ENCODE assay signal across 22 cellular contexts in genomic region chr7:32143271-32143670, GRCh38.
DNase-seq lines count a peak whose midpoint lies in the region; TF ChIP-seq lines count a peak whose summit lies in the region.
"Had no signal": no experiment of that assay in that cellular context is flagged by ENCODE, and none has a peak within 500 bp of the region (broad histone marks: within the 10 kb centered on the region; RNA-seq: fewer than 3 reads in every experiment).

No MANE protein-coding gene starts in this region.

- H3K27ac ChIP-seq in SJSA1: peak overlapping the region; percentile 15; the same call in 1 of the 2 replicates
- H3K27ac ChIP-seq in endodermal cell (ENCODE audit: low read depth, low read length): no peak overlapping the region
- H3K27ac ChIP-seq: KMS-11 had no signal

- H3K4me1 Mint-ChIP-seq in endodermal cell: no peaks in the 10 kb centered on the region
- H3K4me1 Mint-ChIP-seq: CD4-positive, alpha-beta memory T cell had no signal

- H3K36me3 Mint-ChIP-seq in endodermal cell (ENCODE audit: low read depth): no peaks in the 10 kb centered on the region
- H3K36me3 Mint-ChIP-seq: CD4-positive, alpha-beta memory T cell had no signal

- no peak overlapping the region for H3K27ac Mint-ChIP-seq in endodermal cell
- H3K27ac Mint-ChIP-seq: CD4-positive, alpha-beta memory T cell; GM23338 had no signal

- H3K36me3 ChIP-seq in SJSA1 (no peaks in the 10 kb centered on the region), endodermal cell (ENCODE audit: control insufficient read depth, insufficient read depth, low read length) (no peaks in the 10 kb centered on the region)
- H3K36me3 ChIP-seq: BE2C had no signal

- no peaks in the 10 kb centered on the region; the same call in 1 of the 2 replicates for H3K9me3 ChIP-seq in SJSA1 (replicated peaks)
- H3K9me3 ChIP-seq in endodermal cell (ENCODE audit: control insufficient read depth, low read length): peaks cover 11% of the 10 kb centered on the region
- H3K9me3 ChIP-seq: BE2C had no signal

- H3K27me3 ChIP-seq in SJSA1 (replicated peaks) (no peaks in the 10 kb centered on the region), endodermal cell (ENCODE audit: control insufficient read depth, insufficient read depth, low read length, poor library complexity, severe bottlenecking) (peaks cover 12% of the 10 kb centered on the region)
- H3K27me3 ChIP-seq: BE2C had no signal

- H3K4me3 Mint-ChIP-seq in endodermal cell: no peak overlapping the region
- H3K4me3 Mint-ChIP-seq: GM23338 had no signal

- H3K9me3 Mint-ChIP-seq in endodermal cell: peaks cover 5% of the 10 kb centered on the region
- H3K9me3 Mint-ChIP-seq: GM23338 had no signal

- DNase-seq in ELR (ENCODE audit: low read depth): peak; percentile 11
- no peak for DNase-seq in SJSA1 (ENCODE audit: low read depth in 1 of 2, low spot score in 2 of 2)
- DNase-seq in left kidney (ENCODE audit: low read depth, low spot score): peak; percentile 14
- DNase-seq in activated T-cell treated with anti-CD3 and anti-CD28 coated beads, Interleukin-2, amount 50 U/mL, for 48 hours: no peak
- no peak for DNase-seq in C1 segment of cervical spinal cord (lab: John Stamatoyannopoulos, UW)
- no peak for DNase-seq in endodermal cell
- DNase-seq in midbrain (lab: John Stamatoyannopoulos, UW): no peak
- DNase-seq: ACHN, BE2C, Calu3, DMS53, GDM1, NCI-H1048, NCI-H1436 treated with DMSO at 0.1 percent for 48 hours, NCI-H2081, NCI-H510A, NCI-H774, Right ventricle myocardium superior had no signal

- H3K4me1 ChIP-seq in SJSA1 (replicated peaks) (peaks cover 14% of the 10 kb centered on the region), endodermal cell (ENCODE audit: control insufficient read depth, insufficient read depth, low read length) (no peaks in the 10 kb centered on the region)
- H3K4me1 ChIP-seq: BE2C had no signal

- H3K9ac ChIP-seq in endodermal cell (ENCODE audit: extremely low read depth, low read length, poor library complexity, severe bottlenecking): no peak overlapping the region
- H3K9ac ChIP-seq: KMS-11 had no signal

- WGBS in endodermal cell (ENCODE audit: insufficient coverage in 1 of 2, insufficient read length in 1 of 2), 2 experiments: 92 to 98% methylated on average over 6 of the region's 6 CpGs

- H3K4me3 ChIP-seq in SJSA1 (no peak overlapping the region), endodermal cell (ENCODE audit: low read length) (no peak overlapping the region)
- H3K4me3 ChIP-seq: GM12878, GM23338 had no signal

- peaks cover 28% of the 10 kb centered on the region for H3K27me3 Mint-ChIP-seq in endodermal cell (ENCODE audit: insufficient read depth)
- H3K27me3 Mint-ChIP-seq: CD4-positive, alpha-beta memory T cell had no signal

- TF ChIP-seq CTCF in endodermal cell (conservative IDR thresholded peaks at IDR 0.05): no peak

Comparison
In these comparisons a context has a peak if more than half of its experiments do, and no peak if none do; other contexts are left out.
1. DNase-seq: peak in ELR (single experiment) and left kidney (single experiment); none in SJSA1 (0 of 2), activated T-cell treated with anti-CD3 and anti-CD28 coated beads, Interleukin-2, amount 50 U/mL, for 48 hours (0 of 2), C1 segment of cervical spinal cord (0 of 14), endodermal cell (single experiment) and midbrain (single experiment).